ENCODE assay signal across 32 cellular contexts in genomic region chr4:54813674-54814073, GRCh38.
"Had no signal": no experiment of that assay in that cellular context is flagged by ENCODE, and none has a peak within 500 bp of the region (broad histone marks: within the 10 kb centered on the region; RNA-seq: fewer than 3 reads in every experiment).

No MANE protein-coding gene starts in this region.

- H3K4me3 Mint-ChIP-seq: activated CD4-positive, alpha-beta T cell treated with anti-CD3 and anti-CD28 coated beads, Interleukin-2, amount 10 ng/mL, durations not matched to agents 24 days and 14 days; activated CD8-positive, alpha-beta T cell treated with anti-CD3 and anti-CD28 coated beads for 36 hours; activated naive CD4-positive, alpha-beta T cell treated with anti-CD3 and anti-CD28 coated beads, Interleukin-2, amount 50 U/mL, for 24 hours; activated naive CD8-positive, alpha-beta T cell treated with anti-CD3 and anti-CD28 coated beads, Interleukin-2, amount 10 ng/mL, durations not matched to agents 7 days and 5 days; activated T-cell treated with anti-CD3 and anti-CD28 coated beads, Interleukin-2, amount 50 U/mL, for 72 hours; T-cell had no signal

- H3K4me1 ChIP-seq: ascending aorta had no signal

- H3K4me3 ChIP-seq: ascending aorta, MG63, PC-9 had no signal

- H3K27ac Mint-ChIP-seq: activated CD4-positive, alpha-beta T cell treated with anti-CD3 and anti-CD28 coated beads, Interleukin-2, amount 10 ng/mL, durations not matched to agents 24 days and 14 days; activated CD8-positive, alpha-beta T cell treated with anti-CD3 and anti-CD28 coated beads for 36 hours; activated naive CD4-positive, alpha-beta T cell treated with anti-CD3 and anti-CD28 coated beads, Interleukin-2, amount 50 U/mL, for 24 hours; activated naive CD8-positive, alpha-beta T cell treated with anti-CD3 and anti-CD28 coated beads, Interleukin-2, amount 10 ng/mL, durations not matched to agents 7 days and 5 days; activated T-cell treated with anti-CD3 and anti-CD28 coated beads, Interleukin-2, amount 50 U/mL, for 72 hours; activated T-helper 2 cell treated with anti-CD3 and anti-CD28 coated beads, Interferon-gamma antibody, Interleukin-2, Interleukin-4, amounts not matched to agents 10 μg/mL and 5 μg/mL and 100 μg/mL, durations not matched to agents 14 hours and 24 hours and 36 hours; T-cell had no signal

- H3K4me1 Mint-ChIP-seq: activated CD4-positive, alpha-beta T cell treated with anti-CD3 and anti-CD28 coated beads, Interleukin-2, amount 10 ng/mL, durations not matched to agents 24 days and 14 days; activated naive CD4-positive, alpha-beta T cell treated with anti-CD3 and anti-CD28 coated beads, Interleukin-2, amount 50 U/mL, for 24 hours; activated naive CD8-positive, alpha-beta T cell treated with anti-CD3 and anti-CD28 coated beads, Interleukin-2, amount 10 ng/mL, durations not matched to agents 7 days and 5 days; T-cell had no signal

- H3K9me3 ChIP-seq: MG63 had no signal

- H3K36me3 ChIP-seq: ascending aorta, MG63 had no signal

- H3K27me3 ChIP-seq: ascending aorta, MG63 had no signal

- FAIRE-seq: RCC 7860, TTC549 had no signal

- H3K9me3 Mint-ChIP-seq: activated CD4-positive, alpha-beta T cell treated with anti-CD3 and anti-CD28 coated beads, Interleukin-2, amount 10 ng/mL, durations not matched to agents 24 days and 14 days; activated CD8-positive, alpha-beta T cell treated with anti-CD3 and anti-CD28 coated beads for 36 hours; activated T-helper 2 cell treated with anti-CD3 and anti-CD28 coated beads, Interferon-gamma antibody, Interleukin-2, Interleukin-4, amounts not matched to agents 10 μg/mL and 5 μg/mL and 100 μg/mL, durations not matched to agents 14 hours and 24 hours and 36 hours had no signal

- DNase-seq: activated CD4-positive, alpha-beta T cell treated with anti-CD3 and anti-CD28 coated beads, Interleukin-2, amount 10 ng/mL, durations not matched to agents 24 days and 14 days; activated CD4-positive, alpha-beta T cell treated with anti-CD3 and anti-CD28 coated beads, Interleukin-2, amount 50 U/mL, for 4 hours; activated CD8-positive, alpha-beta T cell treated with anti-CD3 and anti-CD28 coated beads for 36 hours; activated gamma-delta T cell; activated naive CD4-positive, alpha-beta T cell treated with Interleukin-2 at 50 U/mL for 16 hours; activated naive CD8-positive, alpha-beta T cell treated with anti-CD3 and anti-CD28 coated beads, Interleukin-2, amount 10 ng/mL, durations not matched to agents 7 days and 5 days; activated T-cell treated with anti-CD3 and anti-CD28 coated beads, Interleukin-2, amount 50 U/mL, for 1 hour; activated T-cell treated with anti-CD3 and anti-CD28 coated beads, Interleukin-2, amount 50 U/mL, for 72 hours; amygdala; cerebellar nuclear complex; MG63; NCI-H1092; NCI-H1436 treated with DMSO at 0.1 percent for 48 hours; NCI-H1694 treated with DMSO at 0.1 percent for 48 hours; NCI-H2029; NCI-H2171; NCI-H510A; NCI-H526; NCI-H748 treated with DMSO at 0.1 percent for 48 hours; PC-9; SIG-M5; T-cell; T1000 had no signal

- H3K27ac ChIP-seq: ascending aorta, KMS-11, PC-9, RWPE1 had no signal

- H3K27me3 Mint-ChIP-seq: activated CD4-positive, alpha-beta T cell treated with anti-CD3 and anti-CD28 coated beads, Interleukin-2, amount 10 ng/mL, durations not matched to agents 24 days and 14 days; activated CD8-positive, alpha-beta T cell treated with anti-CD3 and anti-CD28 coated beads for 36 hours; activated naive CD4-positive, alpha-beta T cell treated with anti-CD3 and anti-CD28 coated beads, Interleukin-2, amount 50 U/mL, for 24 hours; activated naive CD8-positive, alpha-beta T cell treated with anti-CD3 and anti-CD28 coated beads, Interleukin-2, amount 10 ng/mL, durations not matched to agents 7 days and 5 days; T-cell had no signal

- ATAC-seq: activated CD8-positive, alpha-beta T cell treated with anti-CD3 and anti-CD28 coated beads for 36 hours; activated T-cell treated with anti-CD3 and anti-CD28 coated beads, Interleukin-2, amount 50 U/mL, for 72 hours; Right ventricle myocardium inferior; SK-N-SH treated with all-trans-retinoic acid at 6 μM for 48 hours; T-cell had no signal

- H3K36me3 Mint-ChIP-seq: activated naive CD4-positive, alpha-beta T cell treated with anti-CD3 and anti-CD28 coated beads, Interleukin-2, amount 50 U/mL, for 24 hours; activated naive CD8-positive, alpha-beta T cell treated with anti-CD3 and anti-CD28 coated beads, Interleukin-2, amount 10 ng/mL, durations not matched to agents 7 days and 5 days; T-cell had no signal
